Comparison of ENCODE assay signal across 8 cellular contexts in genomic region chr3:108100906-108101305, GRCh38. TPM values are rescaled to one million over a fixed set of nuclear protein-coding genes. Genes with fewer than 3 reads are reported as not detected.
DNase-seq lines count a peak whose midpoint lies in the region; ATAC-seq and TF ChIP-seq lines count a peak whose summit lies in the region.

No MANE protein-coding gene starts in this region.

- no peaks in the 10 kb centered on the region for H3K27me3 Mint-ChIP-seq in CD8-positive, alpha-beta T cell (ENCODE audit: low read depth)

- no peaks in the 10 kb centered on the region for H3K27me3 ChIP-seq in CD8-positive, alpha-beta T cell (ENCODE audit: insufficient read depth, low read length)
- H3K27me3 ChIP-seq in gastroesophageal sphincter, result no peaks in the 10 kb centered on the region

- peak overlapping the region; percentile 86 for H3K27ac Mint-ChIP-seq in CD8-positive, alpha-beta T cell

- peaks cover 61% of the 10 kb centered on the region for H3K4me1 Mint-ChIP-seq in CD8-positive, alpha-beta T cell (ENCODE audit: low read depth)

- 44 to 94% methylated on average over 1 to 2 of the region's 2 CpGs for WGBS in gastroesophageal sphincter (ENCODE audit: low coverage in 1 of 2), 2 donors

- TF ChIP-seq CTCF in CD8-positive, alpha-beta T cell (IDR thresholded peaks at IDR 0.05), result no peak
- TF ChIP-seq CTCF in foreskin fibroblast (IDR thresholded peaks at IDR 0.05; ENCODE audit: low read depth, low read length) (no peak), gastroesophageal sphincter (IDR thresholded peaks at IDR 0.05) (no peak)

- intact Hi-C loops in CD8-positive, alpha-beta T cell (cut with DNase I, micrococcal nuclease), result loop anchor here in 1 of 2 experiments (1.0 to 2.0 kb wide), 3 partner anchors 10 to 16 kb away; partner anchors contain the start of gene CD47

- CTCF ChIA-PET in CD8-positive, alpha-beta T cell (lab: Charles Lee), result interaction anchor here (1.4 kb wide), 1 partner anchor 25 kb away, joined by 5 read pairs; no protein-coding TSS in a partner anchor

- ATAC-seq in CD8-positive, alpha-beta T cell, result peak; percentile 74
- peak; percentile 84 for ATAC-seq in GM19372 (IDR thresholded peaks at IDR 0.05; ENCODE audit: low read depth, unreplicated experiment)
- peak; percentile 93 for ATAC-seq in HG03280 (IDR thresholded peaks at IDR 0.05; ENCODE audit: unreplicated experiment)
- ATAC-seq in gastroesophageal sphincter, result no peak

- H3K9me3 ChIP-seq in CD8-positive, alpha-beta T cell (ENCODE audit: low read length), result no peaks in the 10 kb centered on the region
- H3K9me3 ChIP-seq in gastroesophageal sphincter, result no peaks in the 10 kb centered on the region

- no peaks in the 10 kb centered on the region for H3K36me3 Mint-ChIP-seq in CD8-positive, alpha-beta T cell

- DNase-seq in CD8-positive, alpha-beta T cell, result peak in 2 of 7 experiments; percentile 33 to 45
- peak; percentile 54 for DNase-seq in activated CD4-positive, alpha-beta T cell treated with anti-CD3 and anti-CD28 coated beads for 48 hours
- DNase-seq in foreskin fibroblast (no peak), HuH-7 (ENCODE audit: low spot score) (no peak), EL (no peak)

- H3K4me1 ChIP-seq in CD8-positive, alpha-beta T cell (ENCODE audit: insufficient read depth, low read length), result peaks cover 38% of the 10 kb centered on the region
- H3K4me1 ChIP-seq in gastroesophageal sphincter, result peaks cover 0 to 6% (median 0%) of the 10 kb centered on the region in 3 donors

- no peaks in the 10 kb centered on the region for H3K36me3 ChIP-seq in CD8-positive, alpha-beta T cell (ENCODE audit: insufficient read depth, low read length)
- H3K36me3 ChIP-seq in gastroesophageal sphincter, result no peaks in the 10 kb centered on the region

- POLR2A ChIA-PET in CD8-positive, alpha-beta T cell (lab: Charles Lee), result interaction anchor here (2.6 kb wide), 1 partner anchor 7 kb away, joined by 6 read pairs; no protein-coding TSS in a partner anchor

- H3K4me3 ChIP-seq in CD8-positive, alpha-beta T cell (ENCODE audit: low read depth, low read length), result no peak overlapping the region
- no peak overlapping the region for H3K4me3 ChIP-seq in foreskin fibroblast (ENCODE audit: low read depth in 1 of 2, low read length in 2 of 2)
- H3K4me3 ChIP-seq in gastroesophageal sphincter, result no peak overlapping the region

- TF ChIP-seq EP300 in gastroesophageal sphincter (IDR thresholded peaks at IDR 0.05), result no peak

- no peak overlapping the region for H3K27ac ChIP-seq in CD8-positive, alpha-beta T cell (ENCODE audit: low read depth, low read length)
- no peak overlapping the region for H3K27ac ChIP-seq in gastroesophageal sphincter

- no peaks in the 10 kb centered on the region for H3K9me3 Mint-ChIP-seq in CD8-positive, alpha-beta T cell

- TF ChIP-seq POLR2A in gastroesophageal sphincter (IDR thresholded peaks at IDR 0.05), result no peak

- H3K4me3 Mint-ChIP-seq in CD8-positive, alpha-beta T cell, result peak overlapping the region; percentile 4

RNA-seq across cellular contexts. Expression of gene CD47, which starts 10.1 kb away (rescaled TPM):
- total RNA-seq in CD8-positive, alpha-beta T cell, result 100 to 1,000 TPM; 118 to 125 TPM
- total RNA-seq in gastroesophageal sphincter, result 10 to 100 TPM; 60.0 to 91.5 (median 76.3) TPM
